Comparison of ENCODE assay signal across 8 cellular contexts in the genomic region with DNA sequence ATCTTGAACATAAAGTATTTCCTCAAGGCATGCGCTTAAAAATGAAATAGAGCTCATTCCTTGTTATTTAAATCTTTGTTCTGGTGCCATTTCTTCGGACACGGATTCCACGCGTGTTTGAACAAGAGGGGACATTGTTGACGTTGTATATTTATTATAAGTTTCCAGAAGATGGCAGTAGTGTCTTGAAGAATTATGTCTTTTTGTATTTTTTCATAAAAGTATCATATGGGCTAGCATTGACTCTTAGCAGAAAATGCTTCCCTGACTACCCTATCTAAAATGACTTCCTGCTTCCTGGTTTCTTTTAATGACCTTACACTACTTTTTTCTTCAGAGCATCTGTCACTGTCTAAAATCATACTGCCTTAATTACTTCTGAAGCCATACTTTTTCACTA. TPM values are rescaled to one million over a fixed set of nuclear protein-coding genes. Genes with fewer than 3 reads are reported as not detected.
A peak's percentile ranks its signal among the peaks of the same experiment; 100 is the strongest.
DNase-seq lines count a peak whose midpoint lies in the region; ATAC-seq, FAIRE-seq and TF ChIP-seq lines count a peak whose summit lies in the region.

No MANE protein-coding gene starts in this region.

- no peak for TF ChIP-seq POLR2A in GM12891 (IDR thresholded peaks at IDR 0.05; ENCODE audit: low read depth, low read length)

- H3K4me3 ChIP-seq in AG10803 (ENCODE audit: low read length), result no peak overlapping the region

- DNase-seq in AG10803 (ENCODE audit: low read depth) (peak; percentile 17), ELR (ENCODE audit: low read depth) (peak; percentile 29), SW480 (ENCODE audit: low spot score) (peak; percentile 17), immature natural killer cell (peak in 1 of 3 donors; percentile 11), GM12891 (ENCODE audit: insufficient read length, low spot score) (no peak)

- H3K4me3 Mint-ChIP-seq in immature natural killer cell, result no peak overlapping the region

- peaks cover 0 to 1% (median 0%) of the 10 kb centered on the region in 3 donors for H3K27me3 Mint-ChIP-seq in immature natural killer cell (ENCODE audit: low read depth in 3 of 3)

- ATAC-seq in GM18868 (IDR thresholded peaks at IDR 0.05; ENCODE audit: unreplicated experiment) (no peak), GM21360 (IDR thresholded peaks at IDR 0.05; ENCODE audit: unreplicated experiment) (no peak), GM21723 (IDR thresholded peaks at IDR 0.05; ENCODE audit: unreplicated experiment) (no peak)

- TF ChIP-seq CTCF in AG10803 (conservative IDR thresholded peaks at IDR 0.05; ENCODE audit: low read length), result peak; percentile 29

- peaks cover 12 to 32% of the 10 kb centered on the region in 2 donors for H3K4me1 Mint-ChIP-seq in immature natural killer cell

- H3K27ac Mint-ChIP-seq in immature natural killer cell, result peak overlapping the region; percentile 28 to 70 (median 45)

- no peak for FAIRE-seq in GM12891 (lab: Jason Lieb, UNC)

- peaks cover 22 to 53% (median 26%) of the 10 kb centered on the region in 3 donors for H3K36me3 Mint-ChIP-seq in immature natural killer cell

- H3K9me3 Mint-ChIP-seq in immature natural killer cell, result no peaks in the 10 kb centered on the region

TF ChIP-seq in GM12891, 5 proteins besides CTCF, POLR2A, EP300 and RAD21:
- TF ChIP-seq PAX5 (IDR thresholded peaks at IDR 0.05; ENCODE audit: insufficient read depth, low read length, severe bottlenecking), result no peak
- TF ChIP-seq SPI1 (IDR thresholded peaks at IDR 0.05; ENCODE audit: low read depth, low read length), result no peak
- TF ChIP-seq POU2F2 (IDR thresholded peaks at IDR 0.05; ENCODE audit: low read depth, low read length), result no peak

RNA-seq across cellular contexts. Expression of gene BIRC2, which starts 20.4 kb away (rescaled TPM):
- polyA plus RNA-seq in immature natural killer cell, result 10 to 100 TPM; 30.8 to 44.5 (median 35.4) TPM
- 19.6 TPM for polyA plus RNA-seq in GM12891 (2012; ENCODE audit: low read depth, missing spikeins)

RNA-seq across cellular contexts. Expression of gene BIRC3, which starts 50.1 kb away (rescaled TPM):
- polyA plus RNA-seq in immature natural killer cell, result 1 to 10 TPM; 5.0 to 7.1 (median 5.5) TPM
- 42.0 TPM for polyA plus RNA-seq in GM12891 (2012; ENCODE audit: low read depth, missing spikeins)
